ENCODE assay signal across 26 cellular contexts in genomic region chr7:106317971-106318370, GRCh38. TPM values are rescaled to one million over a fixed set of nuclear protein-coding genes. Genes with fewer than 3 reads are reported as not detected.
DNase-seq lines count a peak whose midpoint lies in the region; FAIRE-seq and TF ChIP-seq lines count a peak whose summit lies in the region.
"Had no signal": no experiment of that assay in that cellular context is flagged by ENCODE, and none has a peak within 500 bp of the region (broad histone marks: within the 10 kb centered on the region; RNA-seq: fewer than 3 reads in every experiment).

No MANE protein-coding gene starts in this region.

- no peaks in the 10 kb centered on the region for H3K27me3 ChIP-seq in bronchial epithelial cell (ENCODE audit: control insufficient read depth, insufficient read depth, low read length)
- no peaks in the 10 kb centered on the region for H3K27me3 ChIP-seq in adrenal gland
- H3K27me3 ChIP-seq: breast epithelium, colonic mucosa, gastrocnemius medialis, Peyer's patch, SJSA1, thyroid gland had no signal

- DNase-seq in A172 (ENCODE audit: low spot score) = peak; percentile 20
- peak; percentile 27 for DNase-seq in LHCN-M2 (ENCODE audit: low read depth)
- peak; percentile 36 for DNase-seq in bronchial epithelial cell (ENCODE audit: low read depth)
- peak; percentile 6 for DNase-seq in iris pigment epithelial cell (ENCODE audit: low read depth)
- DNase-seq in NCI-H1417 (lab: John Stamatoyannopoulos, UW) = no peak
- no peak for DNase-seq in adrenal gland
- no peak for DNase-seq in globus pallidus (ENCODE audit: low spot score)
- DNase-seq in NCI-H446 (lab: John Stamatoyannopoulos, UW) = no peak
- DNase-seq: 8988T; activated CD4-positive, alpha-beta T cell treated with anti-CD3 and anti-CD28 coated beads, Interleukin-2, amount 10 ng/mL, durations not matched to agents 7 days and 5 days; activated naive CD4-positive, alpha-beta T cell; activated T-cell treated with anti-CD3 and anti-CD28 coated beads, Interleukin-2, amount 50 U/mL, for 4 hours; CD8-positive, alpha-beta T cell; colonic mucosa; effector memory CD4-positive, alpha-beta T cell; gastrocnemius medialis; H9; left ventricle myocardium inferior; NCI-H1694 treated with DMSO at 0.1 percent for 48 hours; NCI-H2171; NCI-H524 treated with DMSO at 0.1 percent for 48 hours; Peyer's patch; stimulated activated naive CD8-positive, alpha-beta T cell treated with anti-CD3 and anti-CD28 coated beads, Interleukin-15, amount 100 ng/mL, for 72 hours; thyroid gland had no signal

- peak; percentile 58 for FAIRE-seq in bronchial epithelial cell (lab: Jason Lieb, UNC)

- H3K4me3 ChIP-seq in bronchial epithelial cell (ENCODE audit: low read depth, low read length) (no peak overlapping the region), adrenal gland (no peak overlapping the region)
- H3K4me3 ChIP-seq: breast epithelium, colonic mucosa, gastrocnemius medialis, left ventricle myocardium inferior, Peyer's patch, SJSA1, thyroid gland had no signal

- H3K27ac ChIP-seq in adrenal gland = no peak overlapping the region
- H3K27ac ChIP-seq: breast epithelium, colonic mucosa, gastrocnemius medialis, left ventricle myocardium inferior, Peyer's patch, SJSA1, thyroid gland had no signal

- H3K9me3 ChIP-seq in adrenal gland (replicated peaks in 1 of 3) = no peaks in the 10 kb centered on the region
- H3K9me3 ChIP-seq: breast epithelium, colonic mucosa, gastrocnemius medialis, Peyer's patch, SJSA1, thyroid gland had no signal

- intact Hi-C loops in adrenal gland (cut with DNase I) = no loop called here

- no peak for TF ChIP-seq CTCF in bronchial epithelial cell (IDR thresholded peaks at IDR 0.05; ENCODE audit: insufficient read depth, low read length, severe bottlenecking)
- no peak for TF ChIP-seq CTCF in adrenal gland (IDR thresholded peaks at IDR 0.05)

- TF ChIP-seq POLR2A in adrenal gland (IDR thresholded peaks at IDR 0.05) = no peak

- H3K4me1 ChIP-seq in adrenal gland (replicated peaks in 1 of 2) = no peaks in the 10 kb centered on the region
- H3K4me1 ChIP-seq: breast epithelium, colonic mucosa, gastrocnemius medialis, left ventricle myocardium inferior, Peyer's patch, thyroid gland had no signal

- no peaks in the 10 kb centered on the region for H3K36me3 ChIP-seq in bronchial epithelial cell (ENCODE audit: control insufficient read depth, insufficient read depth, low read length)
- H3K36me3 ChIP-seq in adrenal gland (replicated peaks in 1 of 2) = no peaks in the 10 kb centered on the region
- H3K36me3 ChIP-seq: breast epithelium, colonic mucosa, gastrocnemius medialis, left ventricle myocardium inferior, Peyer's patch, SJSA1, thyroid gland had no signal

- 80 to 91% (median 90%) methylated on average over 5 of the region's 5 CpGs for WGBS in adrenal gland, 4 donors

RNA-seq across cellular contexts. Expression of gene NAMPT, which starts 33.2 kb away (rescaled TPM):
- total RNA-seq in A172 (2014; rRNA removed; shearing (Covaris generic)) = 54.9 and 68.3 TPM in 2 replicates
- total RNA-seq in LHCN-M2 (2014; rRNA removed) (194 and 285 TPM in 2 replicates), bronchial epithelial cell (175 and 415 TPM in 2 replicates), adrenal gland (100 to 1,000 TPM in 7 of 8 donors, 10 to 100 TPM in 1; 98.4 to 250 (median 141) TPM)
- polyA plus RNA-seq in LHCN-M2 (2012) = 26.2 TPM
- 100 to 1,000 TPM in 1 of 3 donors, 10 to 100 TPM in 2; 21.7 to 482 (median 43.3) TPM for polyA plus RNA-seq in adrenal gland

Comparison
In these comparisons a context has a peak if more than half of its experiments do, and no peak if none do; other contexts are left out.
1. DNase-seq: peak in A172 (single experiment), LHCN-M2 (single experiment), bronchial epithelial cell (single experiment) and iris pigment epithelial cell (single experiment); none in NCI-H1417 (0 of 3), adrenal gland (0 of 7), globus pallidus (single experiment) and NCI-H446 (0 of 2).